ENCODE assay signal across 9 cellular contexts in genomic region chr4:113899260-113900177, GRCh38.
DNase-seq lines count a peak whose midpoint lies in the region; ATAC-seq and TF ChIP-seq lines count a peak whose summit lies in the region.
"Had no signal": no experiment of that assay in that cellular context is flagged by ENCODE, and none has a peak within 500 bp of the region (broad histone marks: within the 10 kb centered on the region; RNA-seq: fewer than 3 reads in every experiment).

No MANE protein-coding gene starts in this region.

- H3K36me3 ChIP-seq in spleen = no peaks in the 10 kb centered on the region
- H3K36me3 ChIP-seq: breast epithelium had no signal

- ATAC-seq in GM19328 (IDR thresholded peaks at IDR 0.05; ENCODE audit: unreplicated experiment) = peak; percentile 88
- peak; percentile 92 for ATAC-seq in HG02943 (IDR thresholded peaks at IDR 0.05; ENCODE audit: low read depth, unreplicated experiment)

- TF ChIP-seq POLR2A in spleen (IDR thresholded peaks at IDR 0.05) = no peak

- DNase-seq in T follicular helper cell (ENCODE audit: low read depth) = peak; percentile 16
- no peak for DNase-seq in spleen
- no peak for DNase-seq in COR-L47 (lab: John Stamatoyannopoulos, UW)
- no peak for DNase-seq in HCEC 1CT
- no peak for DNase-seq in NCI-H446 (lab: John Stamatoyannopoulos, UW)

- no peaks in the 10 kb centered on the region for H3K27me3 ChIP-seq in spleen (replicated peaks in 1 of 7)
- H3K27me3 ChIP-seq: breast epithelium, tibial nerve had no signal

- H3K4me3 ChIP-seq in spleen = no peak overlapping the region
- H3K4me3 ChIP-seq: breast epithelium, tibial nerve had no signal

- no peaks in the 10 kb centered on the region for H3K9me3 ChIP-seq in spleen
- H3K9me3 ChIP-seq: breast epithelium, tibial nerve had no signal

- H3K27ac ChIP-seq in spleen = peak overlapping the region in 7 of 8 donors; percentile 12 to 71 (median 53)
- H3K27ac ChIP-seq: breast epithelium had no signal

- intact Hi-C loops in spleen (cut with DNase I; ENCODE audit: low total_unique reads) = no loop called here

- no peak for TF ChIP-seq CTCF in spleen (IDR thresholded peaks at IDR 0.05 in 8 of 11, conservative IDR thresholded peaks at IDR 0.05 in 3 of 11)

- H3K4me1 ChIP-seq in spleen = peaks cover 0 to 43% (median 13%) of the 10 kb centered on the region in 6 donors
- H3K4me1 ChIP-seq: breast epithelium, tibial nerve had no signal

- WGBS in spleen, 5 donors = 68 to 83% (median 72%) methylated on average over 1 of the region's 1 CpG
